ENCODE assay signal across 17 cellular contexts in genomic region chr21:43899307-43900077, GRCh38. TPM values are rescaled to one million over a fixed set of nuclear protein-coding genes. Genes with fewer than 3 reads are reported as not detected.
DNase-seq lines count a peak whose midpoint lies in the region; ATAC-seq and TF ChIP-seq lines count a peak whose summit lies in the region.
"Had no signal": no experiment of that assay in that cellular context is flagged by ENCODE, and none has a peak within 500 bp of the region (broad histone marks: within the 10 kb centered on the region; RNA-seq: fewer than 3 reads in every experiment).

No MANE protein-coding gene starts in this region.

- no peak overlapping the region for H3K4me3 Mint-ChIP-seq in natural killer cell treated with Interleukin-12 subunit alpha and Interleukin-12 subunit beta and Interleukin-15 and Interleukin-18, amount 100 ng/mL, for 72 hours
- no peak overlapping the region for H3K4me3 Mint-ChIP-seq in natural killer cell
- H3K4me3 Mint-ChIP-seq in glutamatergic neuron (ENCODE audit: unreplicated experiment) = no peak overlapping the region
- no peak overlapping the region for H3K4me3 Mint-ChIP-seq in WTC11
- H3K4me3 Mint-ChIP-seq: CD8-positive, alpha-beta memory T cell had no signal

- TF ChIP-seq CTCF in natural killer cell (IDR thresholded peaks at IDR 0.05) (no peak), glutamatergic neuron (IDR thresholded peaks at IDR 0.05; ENCODE audit: partially characterized antibody, unreplicated experiment) (no peak), WTC11 (IDR thresholded peaks at IDR 0.05) (no peak)

- POLR2A ChIA-PET in WTC11 (lab: Charles Lee) = no interaction called here

- CTCF ChIA-PET in WTC11 (lab: Charles Lee) = no interaction called here

- no peak overlapping the region for H3K27ac Mint-ChIP-seq in natural killer cell treated with Interleukin-12 subunit alpha and Interleukin-12 subunit beta and Interleukin-15 and Interleukin-18, amount 100 ng/mL, for 72 hours
- no peak overlapping the region for H3K27ac Mint-ChIP-seq in natural killer cell
- peak overlapping the region; percentile 17 for H3K27ac Mint-ChIP-seq in glutamatergic neuron (ENCODE audit: unreplicated experiment)
- no peak overlapping the region for H3K27ac Mint-ChIP-seq in WTC11

- no peak for ATAC-seq in natural killer cell treated with Interleukin-12 subunit alpha and Interleukin-12 subunit beta and Interleukin-15 and Interleukin-18, amount 100 ng/mL, for 72 hours
- ATAC-seq in natural killer cell (no peak), sciatic nerve (no peak), HG02588 (IDR thresholded peaks at IDR 0.05; ENCODE audit: unreplicated experiment) (no peak), left ventricle myocardium superior (no peak), WTC11 (no peak)
- ATAC-seq: HepG2 had no signal

- H3K27me3 Mint-ChIP-seq in natural killer cell treated with Interleukin-12 subunit alpha and Interleukin-12 subunit beta and Interleukin-15 and Interleukin-18, amount 100 ng/mL, for 72 hours = no peaks in the 10 kb centered on the region
- H3K27me3 Mint-ChIP-seq in natural killer cell (ENCODE audit: low read depth in 2 of 2) (no peaks in the 10 kb centered on the region), glutamatergic neuron (ENCODE audit: unreplicated experiment) (peaks cover 5% of the 10 kb centered on the region), WTC11 (ENCODE audit: low read depth) (peaks cover 10% of the 10 kb centered on the region; the same call in 1 of the 2 replicates)
- H3K27me3 Mint-ChIP-seq: CD8-positive, alpha-beta memory T cell had no signal

- H3K4me1 Mint-ChIP-seq in natural killer cell treated with Interleukin-12 subunit alpha and Interleukin-12 subunit beta and Interleukin-15 and Interleukin-18, amount 100 ng/mL, for 72 hours (ENCODE audit: low read depth in 2 of 2) = peaks cover 13 to 23% of the 10 kb centered on the region in 2 donors
- H3K4me1 Mint-ChIP-seq in natural killer cell (peaks cover 20 to 32% of the 10 kb centered on the region in 2 donors), glutamatergic neuron (ENCODE audit: low read depth, unreplicated experiment) (peaks cover 12% of the 10 kb centered on the region), WTC11 (peaks cover 3% of the 10 kb centered on the region; the same call in 1 of the 2 replicates)

- intact Hi-C loops in natural killer cell (cut with micrococcal nuclease) = no loop called here
- intact Hi-C loops in sciatic nerve (cut with DNase I) = no loop called here
- intact Hi-C loops in left ventricle myocardium superior (cut with micrococcal nuclease) = no loop called here

- DNase-seq in natural killer cell treated with Interleukin-12 subunit alpha and Interleukin-12 subunit beta and Interleukin-15 and Interleukin-18, amount 100 ng/mL, for 72 hours (ENCODE audit: low spot score) = peak; percentile 22
- no peak for DNase-seq in natural killer cell
- DNase-seq in glutamatergic neuron = no peak
- peak; percentile 38 for DNase-seq in sciatic nerve (ENCODE audit: low spot score)
- no peak for DNase-seq in left ventricle myocardium superior
- DNase-seq in WTC11 (ENCODE audit: low spot score) = no peak
- DNase-seq: CD8-positive, alpha-beta memory T cell; GOT3; KG1; MV-4-11; NCI-H187; NCI-H2107; NCI-H510A treated with DMSO at 0.1 percent for 48 hours; NCI-H774; SIG-M5 had no signal

- no peaks in the 10 kb centered on the region for H3K9me3 Mint-ChIP-seq in natural killer cell treated with Interleukin-12 subunit alpha and Interleukin-12 subunit beta and Interleukin-15 and Interleukin-18, amount 100 ng/mL, for 72 hours
- no peaks in the 10 kb centered on the region for H3K9me3 Mint-ChIP-seq in natural killer cell
- peaks cover 14% of the 10 kb centered on the region for H3K9me3 Mint-ChIP-seq in glutamatergic neuron (ENCODE audit: unreplicated experiment)
- peaks cover 25% of the 10 kb centered on the region for H3K9me3 Mint-ChIP-seq in WTC11
- H3K9me3 Mint-ChIP-seq: CD8-positive, alpha-beta memory T cell had no signal

- H3K36me3 Mint-ChIP-seq in natural killer cell treated with Interleukin-12 subunit alpha and Interleukin-12 subunit beta and Interleukin-15 and Interleukin-18, amount 100 ng/mL, for 72 hours = no peaks in the 10 kb centered on the region
- H3K36me3 Mint-ChIP-seq in natural killer cell (no peaks in the 10 kb centered on the region), glutamatergic neuron (ENCODE audit: unreplicated experiment) (peaks cover 15% of the 10 kb centered on the region), WTC11 (peaks cover 16% of the 10 kb centered on the region)

TF ChIP-seq in WTC11, 78 proteins besides CTCF, POLR2A, EP300 and RAD21 (continues in another document):
- TF ChIP-seq FOXJ3 (CRISPR knock-in tag; IDR thresholded peaks at IDR 0.05; ENCODE audit: borderline replicate concordance) (no peak), OVOL2 (CRISPR knock-in tag; IDR thresholded peaks at IDR 0.05; ENCODE audit: borderline replicate concordance) (no peak), ERG (CRISPR knock-in tag; IDR thresholded peaks at IDR 0.05) (no peak), GRHL2 (CRISPR knock-in tag; IDR thresholded peaks at IDR 0.05; ENCODE audit: insufficient replicate concordance, severe bottlenecking) (no peak), GTF2I (CRISPR knock-in tag; conservative IDR thresholded peaks at IDR 0.05) (no peak), ZNF416 (CRISPR knock-in tag; IDR thresholded peaks at IDR 0.05) (no peak), CREB1 (CRISPR knock-in tag; IDR thresholded peaks at IDR 0.05) (no peak), ATF1 (CRISPR knock-in tag; IDR thresholded peaks at IDR 0.05) (no peak), CBFB (CRISPR knock-in tag; IDR thresholded peaks at IDR 0.05; ENCODE audit: low read depth) (no peak), MYBL2 (CRISPR knock-in tag; IDR thresholded peaks at IDR 0.05) (no peak), NFE2L1 (CRISPR knock-in tag; IDR thresholded peaks at IDR 0.05) (no peak), HMGXB4 (CRISPR knock-in tag; IDR thresholded peaks at IDR 0.05) (no peak), NR2C2 (CRISPR knock-in tag; IDR thresholded peaks at IDR 0.05) (no peak), ZNF396 (CRISPR knock-in tag; IDR thresholded peaks at IDR 0.05; ENCODE audit: borderline replicate concordance) (no peak), PRDM15 (CRISPR knock-in tag; IDR thresholded peaks at IDR 0.05) (no peak)

RNA-seq across cellular contexts. Expression of gene AGPAT3, which starts 34.5 kb away (rescaled TPM):
- total RNA-seq in natural killer cell treated with Interleukin-12 subunit alpha and Interleukin-12 subunit beta and Interleukin-15 and Interleukin-18, amount 100 ng/mL, for 72 hours = 100 to 1,000 TPM in 1 of 2 donors, 10 to 100 TPM in 1; 66.8 to 115 TPM
- total RNA-seq in natural killer cell (10 to 100 TPM; 39.5 to 45.7 (median 42.3) TPM), glutamatergic neuron (ENCODE audit: unreplicated experiment) (12.6 TPM), sciatic nerve (51.8 TPM), left ventricle myocardium superior (97.6 TPM), WTC11 (2021) (5.6 to 9.7 TPM (median 9.4 TPM) in 3 replicates)

Comparison
In these comparisons a context has a peak if more than half of its experiments do, and no peak if none do; other contexts are left out.
1. DNase-seq: peak in natural killer cell treated with Interleukin-12 subunit alpha and Interleukin-12 subunit beta and Interleukin-15 and Interleukin-18, amount 100 ng/mL, for 72 hours (single experiment) and sciatic nerve (single experiment); none in natural killer cell (single experiment), glutamatergic neuron (single experiment), left ventricle myocardium superior (single experiment) and WTC11 (single experiment).